7 cellular contexts compared by ENCODE assay signal in genomic region chr12:21941522-21942376, GRCh38. TPM values are rescaled to one million over a fixed set of nuclear protein-coding genes. Genes with fewer than 3 reads are reported as not detected.
DNase-seq lines count a peak whose midpoint lies in the region; ATAC-seq, FAIRE-seq and TF ChIP-seq lines count a peak whose summit lies in the region.

No MANE protein-coding gene starts in this region.

- no peak overlapping the region for H3K27ac Mint-ChIP-seq in stimulated activated effector memory CD8-positive, alpha-beta T cell treated with anti-CD3 and anti-CD28 coated beads, Interleukin-12 subunit alpha, Interleukin-12 subunit beta, amount 100 ng/mL, for 72 hours

- no peaks in the 10 kb centered on the region for H3K36me3 ChIP-seq in brain microvascular endothelial cell (replicated peaks)

- ATAC-seq in HG02678 (IDR thresholded peaks at IDR 0.05; ENCODE audit: unreplicated experiment) = peak; percentile 20
- ATAC-seq in stimulated activated effector memory CD8-positive, alpha-beta T cell treated with anti-CD3 and anti-CD28 coated beads, Interleukin-12 subunit alpha, Interleukin-12 subunit beta, amount 100 ng/mL, for 72 hours = peak; percentile 52
- ATAC-seq in HG02885 (IDR thresholded peaks at IDR 0.05; ENCODE audit: poor library complexity, unreplicated experiment) = no peak

- H3K9me3 Mint-ChIP-seq in stimulated activated effector memory CD8-positive, alpha-beta T cell treated with anti-CD3 and anti-CD28 coated beads, Interleukin-12 subunit alpha, Interleukin-12 subunit beta, amount 100 ng/mL, for 72 hours = no peaks in the 10 kb centered on the region

- in situ Hi-C loops in brain microvascular endothelial cell (cut with HindIII; ENCODE audit: low pct_ligation_motif_present, low sequenced_read_pairs) = no loop called here

- peak; percentile 21 for FAIRE-seq in islet of Langerhans (lab: Jason Lieb, UNC)

- peaks cover 7% of the 10 kb centered on the region for H3K4me1 Mint-ChIP-seq in stimulated activated effector memory CD8-positive, alpha-beta T cell treated with anti-CD3 and anti-CD28 coated beads, Interleukin-12 subunit alpha, Interleukin-12 subunit beta, amount 100 ng/mL, for 72 hours

- H3K4me3 ChIP-seq in brain microvascular endothelial cell (ENCODE audit: low read depth, low read length) = peak overlapping the region; percentile 60

- no peaks in the 10 kb centered on the region for H3K36me3 Mint-ChIP-seq in stimulated activated effector memory CD8-positive, alpha-beta T cell treated with anti-CD3 and anti-CD28 coated beads, Interleukin-12 subunit alpha, Interleukin-12 subunit beta, amount 100 ng/mL, for 72 hours

- TF ChIP-seq CTCF in brain microvascular endothelial cell (IDR thresholded peaks at IDR 0.05; ENCODE audit: low read depth, low read length, missing control alignments) = peak; percentile 73

- H3K27ac ChIP-seq in brain microvascular endothelial cell = peak overlapping the region; percentile 3

- peak overlapping the region; percentile 49 for H3K4me3 Mint-ChIP-seq in stimulated activated effector memory CD8-positive, alpha-beta T cell treated with anti-CD3 and anti-CD28 coated beads, Interleukin-12 subunit alpha, Interleukin-12 subunit beta, amount 100 ng/mL, for 72 hours

- peak; percentile 38 for DNase-seq in brain microvascular endothelial cell
- DNase-seq in stimulated activated effector memory CD8-positive, alpha-beta T cell treated with anti-CD3 and anti-CD28 coated beads, Interleukin-12 subunit alpha, Interleukin-12 subunit beta, amount 100 ng/mL, for 72 hours (ENCODE audit: low spot score in 2 of 2) = no peak
- DNase-seq in SKM-1 (lab: John Stamatoyannopoulos, UW; ENCODE audit: unreplicated experiment) = no peak
- DNase-seq in cerebellum (ENCODE audit: low spot score) = no peak

- H3K27me3 ChIP-seq in brain microvascular endothelial cell (replicated peaks) = no peaks in the 10 kb centered on the region

RNA-seq across cellular contexts. Expression of gene ABCC9, which starts 0.5 kb away (rescaled TPM):
- 12.6 TPM for total RNA-seq in cerebellum
